In genomic region chr12:1711536-1712211, GRCh38 we compare ENCODE assay signal across 8 cellular contexts. TPM values are rescaled to one million over a fixed set of nuclear protein-coding genes. Genes with fewer than 3 reads are reported as not detected.
A peak's percentile ranks its signal among the peaks of the same experiment; 100 is the strongest.
DNase-seq lines count a peak whose midpoint lies in the region; ATAC-seq and TF ChIP-seq lines count a peak whose summit lies in the region.
"Not testable (repeated sequence)": the region's sequence is repeated elsewhere in the genome, so short reads cannot be mapped to it uniquely, and the experiment has no call there.

No MANE protein-coding gene starts in this region.

- not testable (repeated sequence) for BruUV-seq in IMR-90 (replicated peaks; lab: Mats Ljungman, UMichigan)

- not testable (repeated sequence) for H4K5ac ChIP-seq in IMR-90 (ENCODE audit: low read depth, low read length)

- H2AFZ ChIP-seq in IMR-90 (replicated peaks; ENCODE audit: low read length, poor library complexity); hepatocyte: not testable (repeated sequence)

- not testable (repeated sequence) for H2BK5ac ChIP-seq in IMR-90 (ENCODE audit: low read depth, low read length, poor library complexity, severe bottlenecking)

- H2BK15ac ChIP-seq in IMR-90 (ENCODE audit: low read depth, low read length) = not testable (repeated sequence)

- dilution Hi-C loops in IMR-90 (cut with HindIII; ENCODE audit: low sequenced_read_pairs, unreplicated experiment) = not testable (repeated sequence)

- H4K20me1 ChIP-seq in IMR-90 (ENCODE audit: insufficient read depth, low read length) (peaks cover 32% of the 10 kb centered on the region), hepatocyte (ENCODE audit: insufficient read depth, poor library complexity, severe bottlenecking) (peaks cover 48% of the 10 kb centered on the region)

- not testable (repeated sequence) for H3K23ac ChIP-seq in IMR-90 (ENCODE audit: low read depth, low read length)

- H2BK120ac ChIP-seq in IMR-90 (ENCODE audit: low read depth, low read length) = not testable (repeated sequence)

- not testable (repeated sequence) for H4K91ac ChIP-seq in IMR-90 (ENCODE audit: insufficient read depth, low read depth, low read length)

- in situ Hi-C loops in IMR-90 (cut with MboI; ENCODE audit: low sequenced_read_pairs) = not testable (repeated sequence)

- H3K4me3 Mint-ChIP-seq in CD14-positive monocyte; activated naive CD4-positive, alpha-beta T cell treated with anti-CD3 and anti-CD28 coated beads, Interleukin-2, amount 50 U/mL, for 24 hours; natural killer cell treated with Interleukin-12 subunit alpha and Interleukin-12 subunit beta and Interleukin-15 and Interleukin-18, amount 100 ng/mL, for 72 hours: not testable (repeated sequence)
- H3K4me3 Mint-ChIP-seq in effector memory CD8-positive, alpha-beta T cell = peak overlapping the region in 1 of 2 donors; percentile 8

- H3K36me3 ChIP-seq in IMR-90 (ENCODE audit: control insufficient read depth, insufficient read depth, low read length); hepatocyte (replicated peaks; ENCODE audit: insufficient read depth, low read depth); subcutaneous abdominal adipose tissue (ENCODE audit: control insufficient read depth in 5 of 5, insufficient read depth in 5 of 5, low read length in 5 of 5): not testable (repeated sequence)

- peaks cover 35 to 71% of the 10 kb centered on the region in 2 experiments for H3K79me1 ChIP-seq in IMR-90 (ENCODE audit: low read depth in 1 of 2, low read length in 2 of 2)

- not testable (repeated sequence) for H2AK5ac ChIP-seq in IMR-90 (ENCODE audit: low read depth, low read length)

- not testable (repeated sequence) for H3K27me3 Mint-ChIP-seq in CD14-positive monocyte (ENCODE audit: low read depth in 3 of 3); activated naive CD4-positive, alpha-beta T cell treated with anti-CD3 and anti-CD28 coated beads, Interleukin-2, amount 50 U/mL, for 24 hours; effector memory CD8-positive, alpha-beta T cell; natural killer cell treated with Interleukin-12 subunit alpha and Interleukin-12 subunit beta and Interleukin-15 and Interleukin-18, amount 100 ng/mL, for 72 hours

- CTCF ChIA-PET in IMR-90 (lab: Yijun Ruan, JAX) = not testable (repeated sequence)

- not testable (repeated sequence) for TF ChIP-seq CTCF in CD14-positive monocyte (IDR thresholded peaks at IDR 0.05); IMR-90 (conservative IDR thresholded peaks at IDR 0.05; ENCODE audit: low read depth, low read length); hepatocyte (IDR thresholded peaks at IDR 0.05; ENCODE audit: poor library complexity)

- TF ChIP-seq POLR2A in IMR-90 (IDR thresholded peaks at IDR 0.05; ENCODE audit: low read depth, low read length) = not testable (repeated sequence)

- peaks cover 94% of the 10 kb centered on the region for H3K79me2 ChIP-seq in hepatocyte

- not testable (repeated sequence) for H3K9me2 ChIP-seq in hepatocyte (replicated peaks; ENCODE audit: insufficient read depth)

- H3K27ac Mint-ChIP-seq in CD14-positive monocyte = peak overlapping the region in 6 of 7 donors; percentile 28 to 90 (median 52)
- H3K27ac Mint-ChIP-seq in activated naive CD4-positive, alpha-beta T cell treated with anti-CD3 and anti-CD28 coated beads, Interleukin-2, amount 50 U/mL, for 24 hours = peak overlapping the region; percentile 10
- H3K27ac Mint-ChIP-seq in effector memory CD8-positive, alpha-beta T cell = peak overlapping the region; percentile 4 to 87
- peak overlapping the region; percentile 9 to 52 for H3K27ac Mint-ChIP-seq in natural killer cell treated with Interleukin-12 subunit alpha and Interleukin-12 subunit beta and Interleukin-15 and Interleukin-18, amount 100 ng/mL, for 72 hours

- H3K9me1 ChIP-seq in IMR-90 (ENCODE audit: insufficient read depth, low read length) = not testable (repeated sequence)

- WGBS in IMR-90 (ENCODE audit: extremely low coverage in 2 of 2, insufficient read length in 1 of 2), 2 experiments = no CpG with 5 or more reads among the region's 3 CpGs
- 39% methylated on average over 3 of the region's 3 CpGs for WGBS in hepatocyte (ENCODE audit: low lambda C conversion rate, missing lambda C conversion rate)

- not testable (repeated sequence) for H3K27me3 ChIP-seq in IMR-90 (ENCODE audit: control insufficient read depth, insufficient read depth, low read length); hepatocyte; subcutaneous abdominal adipose tissue (ENCODE audit: control insufficient read depth in 5 of 5, insufficient read depth in 4 of 5, low read length in 5 of 5)

- not testable (repeated sequence) for H2BK20ac ChIP-seq in IMR-90 (ENCODE audit: low read depth, low read length)

- TF ChIP-seq RAD21 in IMR-90 (IDR thresholded peaks at IDR 0.05; ENCODE audit: low read length) = not testable (repeated sequence)

- H3K9me3 ChIP-seq in IMR-90 (ENCODE audit: control insufficient read depth, insufficient read depth, low read length); hepatocyte (ENCODE audit: low read depth); subcutaneous abdominal adipose tissue (ENCODE audit: control insufficient read depth in 5 of 5, low read length in 5 of 5): not testable (repeated sequence)

- ATAC-seq in IMR-90 (ENCODE audit: low read depth) = peak; percentile 37
- not testable (repeated sequence) for ATAC-seq in effector memory CD8-positive, alpha-beta T cell (replicated peaks); natural killer cell treated with Interleukin-12 subunit alpha and Interleukin-12 subunit beta and Interleukin-15 and Interleukin-18, amount 100 ng/mL, for 72 hours

- not testable (repeated sequence) for H3K9ac ChIP-seq in IMR-90 (ENCODE audit: low read depth, low read length); subcutaneous abdominal adipose tissue (ENCODE audit: low read length in 5 of 5)

- not testable (repeated sequence) for H3K56ac ChIP-seq in IMR-90 (ENCODE audit: extremely low read depth, insufficient read depth, low read length)

- H3K4me2 ChIP-seq in IMR-90 (ENCODE audit: low read depth, low read length); hepatocyte: not testable (repeated sequence)

- H3K4me1 Mint-ChIP-seq in CD14-positive monocyte = peaks cover 29% of the 10 kb centered on the region
- peaks cover 67% of the 10 kb centered on the region for H3K4me1 Mint-ChIP-seq in activated naive CD4-positive, alpha-beta T cell treated with anti-CD3 and anti-CD28 coated beads, Interleukin-2, amount 50 U/mL, for 24 hours
- peaks cover 28 to 69% of the 10 kb centered on the region in 2 donors for H3K4me1 Mint-ChIP-seq in effector memory CD8-positive, alpha-beta T cell (ENCODE audit: low read depth in 2 of 2)
- peaks cover 42 to 55% of the 10 kb centered on the region in 2 donors for H3K4me1 Mint-ChIP-seq in natural killer cell treated with Interleukin-12 subunit alpha and Interleukin-12 subunit beta and Interleukin-15 and Interleukin-18, amount 100 ng/mL, for 72 hours (ENCODE audit: low read depth in 2 of 2)

- H3K4ac ChIP-seq in IMR-90 (ENCODE audit: low read depth, low read length) = not testable (repeated sequence)

- POLR2A ChIA-PET in IMR-90 (lab: Charles Lee; ENCODE audit: unreplicated experiment) = not testable (repeated sequence)

- H4K8ac ChIP-seq in IMR-90 (ENCODE audit: low read depth in 2 of 2, low read length in 2 of 2) = not testable (repeated sequence)

- H3K4me3 ChIP-seq in IMR-90 (ENCODE audit: insufficient read depth, low read depth, low read length); hepatocyte; subcutaneous abdominal adipose tissue (ENCODE audit: low read depth in 1 of 5, low read length in 5 of 5): not testable (repeated sequence)

- peaks cover 15 to 34% of the 10 kb centered on the region in 2 donors for H3K36me3 Mint-ChIP-seq in CD14-positive monocyte
- H3K36me3 Mint-ChIP-seq in activated naive CD4-positive, alpha-beta T cell treated with anti-CD3 and anti-CD28 coated beads, Interleukin-2, amount 50 U/mL, for 24 hours = peaks cover 27% of the 10 kb centered on the region
- not testable (repeated sequence) for H3K36me3 Mint-ChIP-seq in effector memory CD8-positive, alpha-beta T cell (ENCODE audit: insufficient read depth)
- peaks cover 12% of the 10 kb centered on the region for H3K36me3 Mint-ChIP-seq in natural killer cell treated with Interleukin-12 subunit alpha and Interleukin-12 subunit beta and Interleukin-15 and Interleukin-18, amount 100 ng/mL, for 72 hours

- not testable (repeated sequence) for H2AK9ac ChIP-seq in IMR-90 (replicated peaks; ENCODE audit: low read depth, low read length, poor library complexity)

- H3K14ac ChIP-seq in IMR-90 (replicated peaks; ENCODE audit: low read depth, low read length) = not testable (repeated sequence)

- H3K9me3 Mint-ChIP-seq in CD14-positive monocyte = peaks cover 7 to 21% (median 11%) of the 10 kb centered on the region in 7 donors
- not testable (repeated sequence) for H3K9me3 Mint-ChIP-seq in activated naive CD4-positive, alpha-beta T cell treated with anti-CD3 and anti-CD28 coated beads, Interleukin-2, amount 50 U/mL, for 24 hours; effector memory CD8-positive, alpha-beta T cell; natural killer cell treated with Interleukin-12 subunit alpha and Interleukin-12 subunit beta and Interleukin-15 and Interleukin-18, amount 100 ng/mL, for 72 hours

- H3K18ac ChIP-seq in IMR-90 (ENCODE audit: low read depth, low read length) = not testable (repeated sequence)

- intact Hi-C loops in CD14-positive monocyte (cut with micrococcal nuclease); IMR-90 (cut with micrococcal nuclease): not testable (repeated sequence)

- H3K27ac ChIP-seq in IMR-90 (ENCODE audit: insufficient read depth, low read length) = not testable (repeated sequence)
- H3K27ac ChIP-seq in hepatocyte (peak overlapping the region; percentile 17), subcutaneous abdominal adipose tissue (ENCODE audit: low read depth, low read length) (peak overlapping the region; percentile 69)

- H3K4me1 ChIP-seq in IMR-90 (ENCODE audit: control insufficient read depth, insufficient read depth, low read length); hepatocyte (ENCODE audit: insufficient read depth): not testable (repeated sequence)
- peaks cover 0 to 47% (median 28%) of the 10 kb centered on the region in 5 donors for H3K4me1 ChIP-seq in subcutaneous abdominal adipose tissue (ENCODE audit: control insufficient read depth in 5 of 5, insufficient read depth in 5 of 5, low read length in 5 of 5)

- DNase-seq in CD14-positive monocyte (ENCODE audit: low spot score); effector memory CD8-positive, alpha-beta T cell; natural killer cell treated with Interleukin-12 subunit alpha and Interleukin-12 subunit beta and Interleukin-15 and Interleukin-18, amount 100 ng/mL, for 72 hours (ENCODE audit: low spot score): not testable (repeated sequence)
- DNase-seq in IMR-90 (peak; percentile 68), SIG-M5 treated with dmso at 0.1 percent for 504 hours (lab: John Stamatoyannopoulos, UW; ENCODE audit: unreplicated experiment) (peak; percentile 42), hepatocyte (ENCODE audit: low spot score) (peak; percentile 62)

RNA-seq across cellular contexts. Expression of gene ADIPOR2, which starts 20.8 kb away (rescaled TPM):
- polyA plus RNA-seq in CD14-positive monocyte = 1 to 10 TPM; 3.9 to 6.2 TPM
- 24.9 and 27.2 TPM in 2 replicates for total RNA-seq in IMR-90 (2012; rRNA removed)
- polyA plus RNA-seq in IMR-90 (2012; rRNA removed) = 18.4 and 20.0 TPM in 2 replicates
- polyA plus RNA-seq in IMR-90 (2012; cell fraction: cytosol; rRNA removed) = 7.1 and 11.4 TPM in 2 replicates
- 5.3 and 24.2 TPM in 2 replicates for polyA plus RNA-seq in IMR-90 (2012; cell fraction: nucleus; rRNA removed; ENCODE audit: low replicate concordance)
- total RNA-seq in hepatocyte = 47.3 and 50.7 TPM in 2 replicates
- polyA plus RNA-seq in hepatocyte = 10.4 and 12.4 TPM in 2 replicates
- total RNA-seq in natural killer cell treated with Interleukin-12 subunit alpha and Interleukin-12 subunit beta and Interleukin-15 and Interleukin-18, amount 100 ng/mL, for 72 hours = 10 to 100 TPM; 72.5 to 74.5 TPM
